In the genomic region with DNA sequence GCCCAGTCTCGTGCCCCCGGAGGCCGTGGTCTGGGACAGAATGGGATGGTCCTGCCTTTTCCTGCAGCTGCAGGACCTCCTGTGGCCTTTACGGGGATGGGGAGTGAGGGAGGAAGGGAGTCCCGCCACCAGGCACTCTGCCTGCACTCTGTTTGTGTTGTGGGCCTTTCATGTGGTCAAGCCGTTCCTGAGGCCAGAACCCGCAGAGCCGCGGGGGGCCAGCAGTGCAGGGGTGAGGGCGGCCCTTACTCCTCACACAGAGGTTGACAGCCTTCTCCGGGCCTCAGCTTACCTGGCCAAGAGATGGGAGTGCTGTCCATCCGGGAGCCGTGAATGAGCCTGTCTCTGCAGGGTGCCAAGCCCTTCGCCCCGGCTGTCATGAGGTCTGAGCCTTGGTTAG, we compare ENCODE assay signal across 19 cellular contexts.
DNase-seq lines count a peak whose midpoint lies in the region; ATAC-seq, FAIRE-seq and TF ChIP-seq lines count a peak whose summit lies in the region.
"Had no signal": no experiment of that assay in that cellular context is flagged by ENCODE, and none has a peak within 500 bp of the region (broad histone marks: within the 10 kb centered on the region; RNA-seq: fewer than 3 reads in every experiment).

No MANE protein-coding gene starts in this region.

- H3K27me3 Mint-ChIP-seq in T-cell = no peaks in the 10 kb centered on the region

- no peaks in the 10 kb centered on the region for H3K9me3 Mint-ChIP-seq in T-cell

- H2AFZ ChIP-seq in HCT116 (ENCODE audit: low read depth, low read length, poor library complexity, severe bottlenecking) (no peak overlapping the region), fibroblast of lung (ENCODE audit: low read length) (no peak overlapping the region)

- RAD21 ChIA-PET in HCT116 (lab: Charles Lee; ENCODE audit: low non-redundant PET in 1 of 2, low total read pairs in 2 of 2, uncharacterized antibody in 2 of 2, unreplicated experiment in 2 of 2) = no interaction called here

- POLR2A ChIA-PET in HCT116 (lab: Charles Lee) (no interaction called here), T-cell (lab: Charles Lee) (no interaction called here)

- no peak for FAIRE-seq in kidney (lab: Jason Lieb, UNC)
- FAIRE-seq: H54 had no signal

- H3K36me3 ChIP-seq in BLaER1 (no peaks in the 10 kb centered on the region; the same call in 1 of the 2 replicates), HCT116 (ENCODE audit: control insufficient read depth in 1 of 2, insufficient read depth in 2 of 2, low read length in 2 of 2) (no peaks in the 10 kb centered on the region), fibroblast of lung (ENCODE audit: control insufficient read depth, insufficient read depth, low read length) (no peaks in the 10 kb centered on the region), kidney (ENCODE audit: control insufficient read depth in 1 of 2, insufficient read depth in 2 of 2, low read length in 2 of 2) (no peaks in the 10 kb centered on the region)

- no peak overlapping the region for H3K4me3 Mint-ChIP-seq in T-cell

- TF ChIP-seq RAD21 in HCT116 (IDR thresholded peaks at IDR 0.05; ENCODE audit: low read depth) = no peak

- no peak overlapping the region for H3K4me3 ChIP-seq in BLaER1
- no peak overlapping the region for H3K4me3 ChIP-seq in HCT116 (replicated peaks in 1 of 2; ENCODE audit: low read depth in 1 of 2, low read length in 2 of 2)
- no peak overlapping the region for H3K4me3 ChIP-seq in fibroblast of lung (replicated peaks in 1 of 4; ENCODE audit: control extremely low read depth in 1 of 4, insufficient read depth in 1 of 4, low read depth in 3 of 4, low read length in 4 of 4)
- no peak overlapping the region for H3K4me3 ChIP-seq in kidney (ENCODE audit: low read length in 2 of 2)

- H3K27me3 ChIP-seq in BLaER1 = no peaks in the 10 kb centered on the region
- no peaks in the 10 kb centered on the region for H3K27me3 ChIP-seq in HCT116 (ENCODE audit: insufficient read depth, low read length)
- no peaks in the 10 kb centered on the region for H3K27me3 ChIP-seq in fibroblast of lung (ENCODE audit: control insufficient read depth, insufficient read depth, low read length)

- H3K36me3 Mint-ChIP-seq in T-cell = no peaks in the 10 kb centered on the region

- ATAC-seq in HCT116 (peak; percentile 31; the same call in 1 of the 2 replicates), T-cell (replicated peaks in 1 of 4) (no peak)
- ATAC-seq: PC-3 had no signal

- no peaks in the 10 kb centered on the region for H3K9me2 ChIP-seq in HCT116 (ENCODE audit: insufficient read depth)

- H3K27ac Mint-ChIP-seq in T-cell = no peak overlapping the region

- H3K9ac ChIP-seq in BLaER1 = no peak overlapping the region
- H3K9ac ChIP-seq in HCT116 (ENCODE audit: low read length) = no peak overlapping the region
- H3K9ac ChIP-seq in fibroblast of lung (ENCODE audit: insufficient read depth, low read length) = no peak overlapping the region
- no peak overlapping the region for H3K9ac ChIP-seq in kidney (ENCODE audit: low read length in 2 of 2)

- no peaks in the 10 kb centered on the region for H3K9me3 ChIP-seq in BLaER1
- no peaks in the 10 kb centered on the region; a peak in 1 of 4 replicates for H3K9me3 ChIP-seq in HCT116 (ENCODE audit: control insufficient read depth in 1 of 2, insufficient read depth in 1 of 2, low read depth in 1 of 2, low read length in 2 of 2)
- no peaks in the 10 kb centered on the region for H3K9me3 ChIP-seq in fibroblast of lung (ENCODE audit: control insufficient read depth, insufficient read depth, low read depth, low read length)
- no peaks in the 10 kb centered on the region for H3K9me3 ChIP-seq in kidney (ENCODE audit: control insufficient read depth in 1 of 2, low read length in 2 of 2)

- intact Hi-C loops in HCT116 (cut with micrococcal nuclease) = no loop called here
- intact Hi-C loops in kidney (cut with DNase I) = no loop called here

- no peaks in the 10 kb centered on the region for H3K4me1 Mint-ChIP-seq in T-cell

- TF ChIP-seq CTCF in HCT116 (IDR thresholded peaks at IDR 0.05 in 2 of 3, conservative IDR thresholded peaks at IDR 0.05 in 1 of 3; ENCODE audit: borderline replicate concordance in 1 of 3, insufficient read depth in 1 of 3, low read depth in 2 of 3, low read length in 2 of 3) = no peak
- TF ChIP-seq CTCF in fibroblast of lung (conservative IDR thresholded peaks at IDR 0.05 in 1 of 2, IDR thresholded peaks at IDR 0.05 in 1 of 2; ENCODE audit: low read depth in 1 of 2, low read length in 2 of 2) = no peak
- TF ChIP-seq CTCF in kidney (IDR thresholded peaks at IDR 0.05; ENCODE audit: borderline replicate concordance, extremely low read depth, insufficient read depth) = no peak

- H4K20me1 ChIP-seq in BLaER1 = no peaks in the 10 kb centered on the region
- no peaks in the 10 kb centered on the region for H4K20me1 ChIP-seq in HCT116 (ENCODE audit: insufficient read depth)
- no peaks in the 10 kb centered on the region for H4K20me1 ChIP-seq in fibroblast of lung (ENCODE audit: control insufficient read depth, extremely low read depth, insufficient read depth, low read length)

- DNase-seq in HCT116 (ENCODE audit: low read depth, low spot score) = no peak
- DNase-seq in SW480 (ENCODE audit: low spot score) = peak; percentile 69
- peak; percentile 16 to 23 for DNase-seq in fibroblast of lung (ENCODE audit: low read depth in 2 of 2)
- no peak for DNase-seq in activated CD4-positive, CD25-positive, alpha-beta regulatory T cell treated with anti-CD3 and anti-CD28 coated beads, Interleukin-2, amount 50 U/mL, for 72 hours
- DNase-seq in hypothalamus (lab: John Stamatoyannopoulos, UW) = no peak
- DNase-seq in T-cell = no peak
- DNase-seq in kidney = no peak
- DNase-seq: DMS79, KBM-7, NCI-H1417, NCI-H1930, NCI-H226, NCI-H524, NCI-H82, PC-3 had no signal

- H3K4me1 ChIP-seq in BLaER1 (peaks cover 50% of the 10 kb centered on the region), HCT116 (ENCODE audit: control insufficient read depth in 1 of 2, insufficient read depth in 2 of 2, low read length in 2 of 2) (peaks cover 0 to 7% of the 10 kb centered on the region in 2 experiments; a peak in 1 of 4 replicates), fibroblast of lung (ENCODE audit: control insufficient read depth, extremely low read depth, insufficient read depth, low read length) (no peaks in the 10 kb centered on the region), kidney (ENCODE audit: control insufficient read depth in 1 of 2, insufficient read depth in 1 of 2, low read depth in 1 of 2, low read length in 2 of 2) (no peaks in the 10 kb centered on the region)

- no peak overlapping the region for H3K27ac ChIP-seq in BLaER1
- H3K27ac ChIP-seq in HCT116 (ENCODE audit: low read depth, low read length) = no peak overlapping the region
- H3K27ac ChIP-seq in fibroblast of lung (ENCODE audit: insufficient read depth, low read length) = no peak overlapping the region
- H3K27ac ChIP-seq in kidney (ENCODE audit: low read depth in 2 of 2, low read length in 2 of 2) = no peak overlapping the region
- H3K27ac ChIP-seq: C4-2B, RWPE1 had no signal

- no peaks in the 10 kb centered on the region for H3K79me2 ChIP-seq in HCT116 (ENCODE audit: insufficient read depth, low read length)
- H3K79me2 ChIP-seq in fibroblast of lung (ENCODE audit: control insufficient read depth, insufficient read depth, low read length) = no peaks in the 10 kb centered on the region

- TF ChIP-seq POLR2A in HCT116 (IDR thresholded peaks at IDR 0.05; ENCODE audit: borderline replicate concordance, extremely low read depth, insufficient read depth, insufficient read length) = no peak

- CTCF ChIA-PET in HCT116 (lab: Charles Lee) (no interaction called here), T-cell (lab: Charles Lee) (no interaction called here)

- BruUV-seq in HCT116 (replicated peaks; lab: Mats Ljungman, UMichigan) = no TSS peak

- H3K4me2 ChIP-seq in BLaER1 = peak overlapping the region; percentile 52
- H3K4me2 ChIP-seq in HCT116 (ENCODE audit: low read length) = no peak overlapping the region
- no peak overlapping the region for H3K4me2 ChIP-seq in fibroblast of lung (ENCODE audit: extremely low read depth, insufficient read depth, low read length)

TF ChIP-seq in HCT116, 20 proteins besides CTCF, POLR2A, EP300 and RAD21:
- TF ChIP-seq JUND (IDR thresholded peaks at IDR 0.05) (no peak), SRF (IDR thresholded peaks at IDR 0.05; ENCODE audit: low read depth) (no peak), CBX3 (IDR thresholded peaks at IDR 0.05; ENCODE audit: low read depth) (no peak), SIN3A (IDR thresholded peaks at IDR 0.05; ENCODE audit: low read depth) (no peak), ZBTB33 (IDR thresholded peaks at IDR 0.05; ENCODE audit: extremely low read depth, insufficient replicate concordance, low read length) (no peak), TCF7L2 (IDR thresholded peaks at IDR 0.05; ENCODE audit: borderline replicate concordance, extremely low read depth, insufficient read depth, insufficient read length) (no peak), CEBPB (IDR thresholded peaks at IDR 0.05; ENCODE audit: low read depth) (no peak), ELF1 (IDR thresholded peaks at IDR 0.05; ENCODE audit: borderline replicate concordance, low read depth) (no peak), EGR1 (IDR thresholded peaks at IDR 0.05; ENCODE audit: low read depth) (no peak)

Comparison
In these comparisons a context has a peak if more than half of its experiments do, and no peak if none do; other contexts are left out.
1. DNase-seq: peak in SW480 (single experiment) and fibroblast of lung (2 of 2); none in HCT116 (single experiment), activated CD4-positive, CD25-positive, alpha-beta regulatory T cell treated with anti-CD3 and anti-CD28 coated beads, Interleukin-2, amount 50 U/mL, for 72 hours (single experiment), hypothalamus (0 of 51), T-cell (0 of 34) and kidney (single experiment).